ENCODE assay signal across 21 cellular contexts in the genomic region with DNA sequence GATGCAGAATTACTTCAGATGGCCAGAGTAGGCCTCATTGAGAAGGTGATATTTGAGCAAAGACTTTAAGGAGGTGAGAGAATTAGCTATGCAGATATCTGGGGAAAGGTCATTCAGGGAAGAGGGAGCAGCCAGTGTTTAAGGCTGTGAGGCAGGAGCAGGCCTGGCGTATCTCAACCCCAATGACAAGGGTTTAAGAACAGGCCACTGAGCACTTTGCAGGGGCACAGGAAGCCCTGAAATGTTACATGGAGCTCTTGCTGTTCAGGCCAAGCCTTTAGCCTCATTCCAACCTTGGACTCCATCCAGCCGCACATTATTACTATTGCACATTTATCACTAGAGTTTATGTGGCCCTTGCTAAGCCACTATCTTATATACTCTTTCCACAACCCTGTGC.
"Had no signal": no experiment of that assay in that cellular context is flagged by ENCODE, and none has a peak within 500 bp of the region (broad histone marks: within the 10 kb centered on the region; RNA-seq: fewer than 3 reads in every experiment).

No MANE protein-coding gene starts in this region.

- H3K36me3 ChIP-seq: breast epithelium, pancreas, tibial nerve had no signal

- H3K4me1 ChIP-seq: breast epithelium, pancreas, psoas muscle had no signal

- ATAC-seq: activated CD4-positive, alpha-beta T cell treated with anti-CD3 and anti-CD28 coated beads for 36 hours; activated naive CD8-positive, alpha-beta T cell treated with anti-CD3 and anti-CD28 coated beads, Interleukin-2, amount 50 U/mL, for 24 hours; effector memory CD8-positive, alpha-beta T cell; naive thymus-derived CD4-positive, alpha-beta T cell; psoas muscle had no signal

- H3K9me3 ChIP-seq: breast epithelium, pancreas, psoas muscle, tibial nerve had no signal

- H3K27me3 ChIP-seq: pancreas had no signal

- DNase-seq: activated CD4-positive, alpha-beta T cell treated with anti-CD3 and anti-CD28 coated beads for 36 hours; activated CD4-positive, alpha-beta T cell treated with anti-CD3 and anti-CD28 coated beads, Interleukin-2, amount 50 U/mL, for 4 hours; activated CD4-positive, CD25-positive, alpha-beta regulatory T cell; activated CD8-positive, alpha-beta memory T cell treated with anti-CD3 and anti-CD28 coated beads, Interleukin-2, amount 50 U/mL, for 4 hours; activated gamma-delta T cell treated with Interleukin-2 at 50 U/mL for 16 hours; activated naive CD4-positive, alpha-beta T cell treated with anti-CD3 and anti-CD28 coated beads, Interleukin-2, amount 50 U/mL, for 16 hours; activated naive CD8-positive, alpha-beta T cell treated with anti-CD3 and anti-CD28 coated beads, Interleukin-2, amount 50 U/mL, for 24 hours; activated T-cell treated with anti-CD3 and anti-CD28 coated beads, Interleukin-2, amount 50 U/mL, for 1 hour; amygdala; dorsolateral prefrontal cortex; effector memory CD8-positive, alpha-beta T cell; foreskin fibroblast; naive thymus-derived CD4-positive, alpha-beta T cell; nucleus accumbens; psoas muscle; stimulated activated CD4-positive, alpha-beta T cell treated with anti-CD3 and anti-CD28 coated beads, Interleukin-2, amount 100 ng/mL, for 48 hours; stimulated activated naive CD4-positive, alpha-beta T cell treated with Interleukin-2 at 50 U/mL for 16 hours; T-helper 1 cell had no signal

- H3K4me3 ChIP-seq: breast epithelium, dorsolateral prefrontal cortex, pancreas, psoas muscle, tibial nerve had no signal

- H3K27ac ChIP-seq: breast epithelium, dorsolateral prefrontal cortex, pancreas, psoas muscle, tibial nerve had no signal
